1 cellular context compared by ENCODE assay signal in the genomic region with DNA sequence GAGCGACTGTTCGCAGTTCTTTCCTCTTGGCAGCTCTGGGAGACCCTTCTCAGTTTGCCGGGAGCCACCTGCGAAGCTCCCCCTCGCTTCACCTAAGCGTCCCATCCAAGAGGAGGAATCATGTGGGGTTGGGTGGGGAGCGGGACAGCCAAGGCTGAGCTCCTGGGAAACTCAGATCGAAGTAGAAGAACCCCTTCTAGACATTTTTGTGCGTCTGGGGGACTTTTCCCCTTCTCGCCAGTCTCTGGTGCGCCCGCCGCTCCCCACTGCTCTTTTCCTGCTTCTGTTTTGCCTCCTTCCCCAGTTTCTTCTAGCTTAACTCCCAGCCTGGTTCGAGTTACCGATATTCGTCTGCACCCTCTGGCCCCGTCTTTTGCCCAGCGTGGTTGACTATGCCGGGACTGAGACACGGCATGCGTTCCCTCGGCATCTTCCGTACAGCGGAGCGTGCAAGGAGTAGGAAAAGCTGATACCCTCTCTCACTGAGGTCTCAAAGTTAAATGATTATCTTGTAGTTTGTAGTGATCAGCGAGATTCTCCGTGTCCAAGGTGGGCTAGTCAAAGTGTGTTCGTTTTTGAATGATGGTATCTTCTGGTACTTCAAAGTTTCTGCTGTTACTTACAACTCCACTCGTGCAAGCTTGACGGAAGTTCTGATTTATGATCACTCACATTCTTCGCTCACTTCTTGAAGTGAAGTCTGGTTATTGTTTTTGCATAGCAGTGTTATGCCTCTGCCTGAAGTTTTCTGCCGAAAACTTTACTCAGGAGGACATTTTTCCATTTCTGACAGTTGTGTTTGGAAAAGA.
TF ChIP-seq lines count a peak whose summit lies in the region.

No MANE protein-coding gene starts in this region.

TF ChIP-seq in HEK293, 187 proteins besides CTCF, POLR2A, EP300 and RAD21 (continued from another document):
- TF ChIP-seq ZNF132 (tag by site-specific recombination; IDR thresholded peaks at IDR 0.05; ENCODE audit: borderline replicate concordance) (no peak), SCRT1 (tag by site-specific recombination; IDR thresholded peaks at IDR 0.05; ENCODE audit: borderline replicate concordance) (no peak), ZNF221 (tag by site-specific recombination; IDR thresholded peaks at IDR 0.05; ENCODE audit: borderline replicate concordance) (no peak)
